16 cellular contexts compared by ENCODE assay signal in the genomic region with DNA sequence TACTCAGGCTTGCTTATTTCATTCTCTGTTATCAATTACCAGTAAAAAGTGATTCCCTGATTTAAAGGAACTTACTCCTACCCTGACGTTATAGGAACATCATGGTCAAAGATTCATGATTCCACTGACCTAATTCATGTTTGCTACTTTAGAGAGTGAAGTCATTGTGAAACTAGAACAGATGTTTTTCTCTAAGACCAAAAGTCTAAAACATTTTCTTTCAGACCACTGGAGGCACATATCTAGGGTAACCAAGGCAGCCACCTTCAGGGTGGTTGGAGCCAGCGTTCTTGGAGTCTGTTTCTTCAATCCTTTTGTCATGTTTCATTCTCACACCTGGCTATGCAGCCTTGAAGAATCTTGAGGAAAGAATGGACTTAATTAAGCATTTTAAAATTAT.
DNase-seq lines count a peak whose midpoint lies in the region; ATAC-seq, FAIRE-seq and TF ChIP-seq lines count a peak whose summit lies in the region.
"Had no signal": no experiment of that assay in that cellular context is flagged by ENCODE, and none has a peak within 500 bp of the region (broad histone marks: within the 10 kb centered on the region; RNA-seq: fewer than 3 reads in every experiment).

No MANE protein-coding gene starts in this region.

- WGBS in endodermal cell (ENCODE audit: insufficient coverage in 1 of 2, insufficient read length in 1 of 2), 2 experiments, result 75 to 82% methylated on average over 1 to 2 of the region's 2 CpGs
- 40 to 48% methylated on average over 2 of the region's 2 CpGs for WGBS in testis, 2 donors
- WGBS in small intestine, 3 donors, result 36 to 57% (median 51%) methylated on average over 2 of the region's 2 CpGs

- DNase-seq in endodermal cell (no peak), occipital lobe (lab: John Stamatoyannopoulos, UW) (no peak), testis (no peak), DMS 273 (lab: John Stamatoyannopoulos, UW; ENCODE audit: unreplicated experiment) (no peak), small intestine (no peak)
- DNase-seq: activated CD8-positive, alpha-beta memory T cell treated with anti-CD3 and anti-CD28 coated beads, Interleukin-2, amount 10 ng/mL, durations not matched to agents 7 days and 5 days; activated naive CD8-positive, alpha-beta T cell treated with anti-CD3 and anti-CD28 coated beads for 36 hours; foreskin keratinocyte; NCI-H345; stimulated activated CD4-positive, alpha-beta T cell treated with anti-CD3 and anti-CD28 coated beads, Interleukin-4, amount 100 ng/mL, for 1 hour; stimulated activated naive CD8-positive, alpha-beta T cell treated with anti-CD3 and anti-CD28 coated beads, Interleukin-15, amount 100 ng/mL, for 72 hours; T1000 had no signal

- no peaks in the 10 kb centered on the region for H3K36me3 Mint-ChIP-seq in endodermal cell (ENCODE audit: low read depth)
- H3K36me3 Mint-ChIP-seq: activated CD8-positive, alpha-beta memory T cell treated with anti-CD3 and anti-CD28 coated beads, Interleukin-2, amount 10 ng/mL, durations not matched to agents 7 days and 5 days; activated naive CD8-positive, alpha-beta T cell treated with anti-CD3 and anti-CD28 coated beads for 36 hours had no signal

- H3K9ac ChIP-seq in endodermal cell (ENCODE audit: extremely low read depth, low read length, poor library complexity, severe bottlenecking), result no peak overlapping the region
- H3K9ac ChIP-seq: BLaER1 had no signal

- intact Hi-C loops in testis (cut with DNase I; ENCODE audit: low total_unique reads), result no loop called here

- H3K27ac Mint-ChIP-seq in endodermal cell, result no peak overlapping the region
- H3K27ac Mint-ChIP-seq: activated CD8-positive, alpha-beta memory T cell treated with anti-CD3 and anti-CD28 coated beads, Interleukin-2, amount 10 ng/mL, durations not matched to agents 7 days and 5 days; activated naive CD8-positive, alpha-beta T cell treated with anti-CD3 and anti-CD28 coated beads for 36 hours; stimulated activated naive CD8-positive, alpha-beta T cell treated with anti-CD3 and anti-CD28 coated beads, Interleukin-15, amount 100 ng/mL, for 72 hours had no signal

- H3K9me3 Mint-ChIP-seq in endodermal cell, result no peaks in the 10 kb centered on the region

- no peak for FAIRE-seq in small intestine (lab: Jason Lieb, UNC)

- no peak for TF ChIP-seq POLR2A in testis (IDR thresholded peaks at IDR 0.05)

- H3K36me3 ChIP-seq in endodermal cell (ENCODE audit: control insufficient read depth, insufficient read depth, low read length) (no peaks in the 10 kb centered on the region), testis (ENCODE audit: low read depth, missing control alignments) (no peaks in the 10 kb centered on the region), small intestine (ENCODE audit: control insufficient read depth in 2 of 2, insufficient read depth in 2 of 2, low read length in 2 of 2) (no peaks in the 10 kb centered on the region)
- H3K36me3 ChIP-seq: BLaER1 had no signal

- H3K4me1 Mint-ChIP-seq in endodermal cell, result peaks cover 3% of the 10 kb centered on the region
- H3K4me1 Mint-ChIP-seq: activated CD8-positive, alpha-beta memory T cell treated with anti-CD3 and anti-CD28 coated beads, Interleukin-2, amount 10 ng/mL, durations not matched to agents 7 days and 5 days; activated naive CD8-positive, alpha-beta T cell treated with anti-CD3 and anti-CD28 coated beads for 36 hours; stimulated activated naive CD8-positive, alpha-beta T cell treated with anti-CD3 and anti-CD28 coated beads, Interleukin-15, amount 100 ng/mL, for 72 hours had no signal

- H3K27me3 Mint-ChIP-seq in endodermal cell (ENCODE audit: insufficient read depth), result no peaks in the 10 kb centered on the region
- H3K27me3 Mint-ChIP-seq: activated CD8-positive, alpha-beta memory T cell treated with anti-CD3 and anti-CD28 coated beads, Interleukin-2, amount 10 ng/mL, durations not matched to agents 7 days and 5 days; activated naive CD8-positive, alpha-beta T cell treated with anti-CD3 and anti-CD28 coated beads for 36 hours; stimulated activated naive CD8-positive, alpha-beta T cell treated with anti-CD3 and anti-CD28 coated beads, Interleukin-15, amount 100 ng/mL, for 72 hours had no signal

- TF ChIP-seq CTCF in endodermal cell (conservative IDR thresholded peaks at IDR 0.05), result peak; percentile 34
- no peak for TF ChIP-seq CTCF in testis (IDR thresholded peaks at IDR 0.05)

- H3K9me3 ChIP-seq in endodermal cell (ENCODE audit: control insufficient read depth, low read length), result peaks cover 8% of the 10 kb centered on the region
- no peaks in the 10 kb centered on the region for H3K9me3 ChIP-seq in testis
- no peaks in the 10 kb centered on the region for H3K9me3 ChIP-seq in small intestine (ENCODE audit: control insufficient read depth, low read depth)
- H3K9me3 ChIP-seq: BLaER1 had no signal

- no peaks in the 10 kb centered on the region for H3K4me1 ChIP-seq in endodermal cell (ENCODE audit: control insufficient read depth, insufficient read depth, low read length)
- no peaks in the 10 kb centered on the region for H3K4me1 ChIP-seq in testis
- no peaks in the 10 kb centered on the region for H3K4me1 ChIP-seq in small intestine (ENCODE audit: control insufficient read depth in 2 of 2, insufficient read depth in 1 of 2, low read depth in 1 of 2, low read length in 1 of 2)
- H3K4me1 ChIP-seq: BLaER1, foreskin keratinocyte had no signal

- ATAC-seq in GM18858 (IDR thresholded peaks at IDR 0.05; ENCODE audit: unreplicated experiment) (peak; percentile 88), GM21723 (IDR thresholded peaks at IDR 0.05; ENCODE audit: unreplicated experiment) (peak; percentile 92), HG03159 (IDR thresholded peaks at IDR 0.05; ENCODE audit: unreplicated experiment) (peak; percentile 97)
- ATAC-seq: activated CD8-positive, alpha-beta memory T cell treated with anti-CD3 and anti-CD28 coated beads, Interleukin-2, amount 10 ng/mL, durations not matched to agents 7 days and 5 days; foreskin keratinocyte; stimulated activated naive CD8-positive, alpha-beta T cell treated with anti-CD3 and anti-CD28 coated beads, Interleukin-15, amount 100 ng/mL, for 72 hours had no signal

- no peak overlapping the region for H3K27ac ChIP-seq in endodermal cell (ENCODE audit: low read depth, low read length)
- no peak overlapping the region for H3K27ac ChIP-seq in testis
- no peak overlapping the region for H3K27ac ChIP-seq in small intestine (ENCODE audit: low read depth in 1 of 2, low read length in 1 of 2)
- H3K27ac ChIP-seq: BLaER1, foreskin keratinocyte had no signal

- H3K27me3 ChIP-seq in endodermal cell (ENCODE audit: control insufficient read depth, insufficient read depth, low read length, poor library complexity, severe bottlenecking), result no peaks in the 10 kb centered on the region
- H3K27me3 ChIP-seq in testis, result no peaks in the 10 kb centered on the region
- H3K27me3 ChIP-seq in small intestine (ENCODE audit: control insufficient read depth in 2 of 2, insufficient read depth in 2 of 2, low read length in 2 of 2), result no peaks in the 10 kb centered on the region
- H3K27me3 ChIP-seq: BLaER1, foreskin keratinocyte had no signal

- H3K4me3 Mint-ChIP-seq in endodermal cell, result no peak overlapping the region
- H3K4me3 Mint-ChIP-seq: activated CD8-positive, alpha-beta memory T cell treated with anti-CD3 and anti-CD28 coated beads, Interleukin-2, amount 10 ng/mL, durations not matched to agents 7 days and 5 days; activated naive CD8-positive, alpha-beta T cell treated with anti-CD3 and anti-CD28 coated beads for 36 hours; stimulated activated naive CD8-positive, alpha-beta T cell treated with anti-CD3 and anti-CD28 coated beads, Interleukin-15, amount 100 ng/mL, for 72 hours had no signal

- H3K4me3 ChIP-seq in endodermal cell (ENCODE audit: low read length) (no peak overlapping the region), testis (no peak overlapping the region), small intestine (ENCODE audit: low read depth in 1 of 2, low read length in 2 of 2) (no peak overlapping the region)
- H3K4me3 ChIP-seq: BLaER1 had no signal
